21 cellular contexts compared by ENCODE assay signal in the genomic region with DNA sequence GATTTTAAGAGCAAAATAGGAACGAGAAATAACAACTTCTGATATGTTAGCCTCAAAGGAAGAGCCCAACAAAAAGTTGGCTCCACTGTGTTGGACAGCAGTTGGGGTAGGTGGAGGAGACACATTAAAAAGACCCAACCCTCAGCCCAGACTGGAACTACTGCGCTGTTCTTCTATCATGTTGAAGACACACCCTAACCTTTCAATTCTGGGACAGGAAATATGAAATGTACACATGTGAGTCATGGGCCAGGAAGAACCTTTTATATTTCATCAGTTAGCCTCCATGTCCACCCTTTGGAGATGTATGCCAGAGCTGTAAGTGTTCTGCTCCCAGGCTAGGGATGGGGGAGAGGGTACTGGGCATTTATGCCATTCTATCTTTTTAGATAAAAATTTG. TPM values are rescaled to one million over a fixed set of nuclear protein-coding genes. Genes with fewer than 3 reads are reported as not detected.
DNase-seq lines count a peak whose midpoint lies in the region; ATAC-seq and TF ChIP-seq lines count a peak whose summit lies in the region.
"Had no signal": no experiment of that assay in that cellular context is flagged by ENCODE, and none has a peak within 500 bp of the region (broad histone marks: within the 10 kb centered on the region; RNA-seq: fewer than 3 reads in every experiment).

No MANE protein-coding gene starts in this region.

- no peaks in the 10 kb centered on the region for H3K4me1 ChIP-seq in Caco-2
- H3K4me1 ChIP-seq: gastroesophageal sphincter, stomach had no signal

- CTCF ChIA-PET in Caco-2 (lab: Charles Lee): no interaction called here

- POLR2A ChIA-PET in Caco-2 (lab: Charles Lee): no interaction called here

- no peaks in the 10 kb centered on the region for H3K36me3 Mint-ChIP-seq in T-helper 2 cell treated with Interferon-gamma antibody and Interleukin-4, amounts not matched to agents 5 μg/mL and 100 μg/mL, for 36 hours (ENCODE audit: low read depth)
- H3K36me3 Mint-ChIP-seq in T-helper 17 cell (ENCODE audit: low read depth): no peaks in the 10 kb centered on the region
- no peaks in the 10 kb centered on the region for H3K36me3 Mint-ChIP-seq in Caco-2 (ENCODE audit: insufficient read depth, unreplicated experiment)

- intact Hi-C loops in Caco-2 (cut with micrococcal nuclease; ENCODE audit: unreplicated experiment): loop anchor here (5.0 kb wide), 1 partner anchor 163 kb away; no protein-coding TSS in a partner anchor

- DNase-seq in T-helper 2 cell treated with Interferon-gamma antibody and Interleukin-4, amounts not matched to agents 5 μg/mL and 100 μg/mL, for 36 hours (ENCODE audit: low spot score): no peak
- DNase-seq in T-helper 2 cell (no peak), HCEC 1CT (peak; percentile 38), T-helper 17 cell (no peak), iris pigment epithelial cell (ENCODE audit: low read depth) (peak; percentile 33), NCI-H146 (lab: John Stamatoyannopoulos, UW) (no peak), Caco-2 (no peak), occipital lobe (lab: John Stamatoyannopoulos, UW) (no peak)
- DNase-seq: activated CD4-positive, alpha-beta T cell treated with anti-CD3 and anti-CD28 coated beads for 48 hours; C1 segment of cervical spinal cord; DMS79 treated with DMSO at 0.1 percent for 48 hours; NCI-H2081; retina; stomach had no signal

- ATAC-seq in T-helper 17 cell: no peak
- ATAC-seq: gastroesophageal sphincter, left lobe of liver had no signal

- BruUV-seq in Caco-2 (replicated peaks; lab: Mats Ljungman, UMichigan): no TSS peak

- no peaks in the 10 kb centered on the region for H3K36me3 ChIP-seq in Caco-2 (ENCODE audit: control insufficient read depth, insufficient read depth, low read length)
- H3K36me3 ChIP-seq: gastroesophageal sphincter, stomach had no signal

- H3K9me3 ChIP-seq in T-helper 17 cell (ENCODE audit: control insufficient read depth, low read length, poor library complexity, severe bottlenecking) (no peaks in the 10 kb centered on the region), Caco-2 (no peaks in the 10 kb centered on the region)
- H3K9me3 ChIP-seq: gastroesophageal sphincter, stomach had no signal

- H3K9me3 Mint-ChIP-seq in T-helper 2 cell treated with Interferon-gamma antibody and Interleukin-4, amounts not matched to agents 5 μg/mL and 100 μg/mL, for 36 hours: no peaks in the 10 kb centered on the region
- peaks cover 9% of the 10 kb centered on the region for H3K9me3 Mint-ChIP-seq in Caco-2 (ENCODE audit: unreplicated experiment)

- H3K27me3 Mint-ChIP-seq in T-helper 2 cell treated with Interferon-gamma antibody and Interleukin-4, amounts not matched to agents 5 μg/mL and 100 μg/mL, for 36 hours (ENCODE audit: low read depth): no peaks in the 10 kb centered on the region
- H3K27me3 Mint-ChIP-seq in T-helper 17 cell (peaks cover 7% of the 10 kb centered on the region), Caco-2 (ENCODE audit: insufficient read depth, unreplicated experiment) (no peaks in the 10 kb centered on the region)

- no peaks in the 10 kb centered on the region for H3K27me3 ChIP-seq in Caco-2 (replicated peaks; ENCODE audit: control insufficient read depth, insufficient read depth, low read length)
- H3K27me3 ChIP-seq: gastroesophageal sphincter, stomach had no signal

- no peak for TF ChIP-seq CTCF in Caco-2 (IDR thresholded peaks at IDR 0.05; ENCODE audit: insufficient read depth in 1 of 2, low read depth in 1 of 2, low read length in 1 of 2, severe bottlenecking in 1 of 2, unreplicated experiment in 1 of 2)

- H3K4me3 ChIP-seq in Caco-2 (ENCODE audit: low read depth, low read length): no peak overlapping the region
- H3K4me3 ChIP-seq: gastroesophageal sphincter, PC-9, stomach had no signal

- H3K4me1 Mint-ChIP-seq in T-helper 2 cell treated with Interferon-gamma antibody and Interleukin-4, amounts not matched to agents 5 μg/mL and 100 μg/mL, for 36 hours (ENCODE audit: low read depth): peaks cover 19% of the 10 kb centered on the region
- H3K4me1 Mint-ChIP-seq in T-helper 17 cell (peaks cover 7% of the 10 kb centered on the region), Caco-2 (ENCODE audit: low read depth, unreplicated experiment) (no peaks in the 10 kb centered on the region)

- peak overlapping the region; percentile 4 for H3K4me3 Mint-ChIP-seq in T-helper 2 cell treated with Interferon-gamma antibody and Interleukin-4, amounts not matched to agents 5 μg/mL and 100 μg/mL, for 36 hours
- H3K4me3 Mint-ChIP-seq in T-helper 17 cell (no peak overlapping the region), Caco-2 (ENCODE audit: unreplicated experiment) (no peak overlapping the region)

- peak overlapping the region; percentile 50 for H3K27ac Mint-ChIP-seq in T-helper 2 cell treated with Interferon-gamma antibody and Interleukin-4, amounts not matched to agents 5 μg/mL and 100 μg/mL, for 36 hours
- H3K27ac Mint-ChIP-seq in T-helper 17 cell: peak overlapping the region; percentile 49
- no peak overlapping the region for H3K27ac Mint-ChIP-seq in Caco-2 (ENCODE audit: unreplicated experiment)

RNA-seq across cellular contexts. Expression of gene CLDN12, which starts 22.1 kb away (rescaled TPM):
- total RNA-seq in T-helper 17 cell: 1 to 10 TPM; 1.6 to 4.1 TPM
- total RNA-seq in Caco-2 (2022): 38.4 and 39.5 TPM in 2 replicates
- total RNA-seq in occipital lobe: 60.8 TPM

RNA-seq across cellular contexts. Expression of gene PTTG1IP2, which starts 44.1 kb away (rescaled TPM):
- total RNA-seq in T-helper 17 cell: not detected
- total RNA-seq in Caco-2 (2022): not detected in 2 replicates
- total RNA-seq in occipital lobe: not detected
- total RNA-seq: astrocyte, gastroesophageal sphincter, left lobe of liver, M059J, mononuclear cell, PC-9, stomach, ureter had no signal

Comparison
In these comparisons a context has a peak if more than half of its experiments do, and no peak if none do; other contexts are left out.
1. DNase-seq: peak in HCEC 1CT (single experiment) and iris pigment epithelial cell (single experiment); none in T-helper 2 cell treated with Interferon-gamma antibody and Interleukin-4, amounts not matched to agents 5 μg/mL and 100 μg/mL, for 36 hours (single experiment), T-helper 2 cell (0 of 5), T-helper 17 cell (0 of 3), NCI-H146 (single experiment), Caco-2 (0 of 2) and occipital lobe (single experiment).